In genomic region chr4:119593698-119594097, GRCh38 we compare ENCODE assay signal across 24 cellular contexts.
"Had no signal": no experiment of that assay in that cellular context is flagged by ENCODE, and none has a peak within 500 bp of the region (broad histone marks: within the 10 kb centered on the region; RNA-seq: fewer than 3 reads in every experiment).

No MANE protein-coding gene starts in this region.

- H3K4me1 ChIP-seq: left lung, prostate gland, spleen, suprapubic skin, upper lobe of right lung had no signal

- H3K9me3 ChIP-seq: lower lobe of right lung, pancreas, prostate gland, suprapubic skin, thoracic aorta, upper lobe of right lung had no signal

- ATAC-seq: left lung; lower lobe of right lung; naive thymus-derived CD4-positive, alpha-beta T cell; right cardiac atrium; sciatic nerve; stimulated activated effector memory CD8-positive, alpha-beta T cell treated with anti-CD3 and anti-CD28 coated beads, Interleukin-12 subunit alpha, Interleukin-12 subunit beta, amount 100 ng/mL, for 72 hours; upper lobe of right lung had no signal

- H3K27me3 ChIP-seq: left lung, pancreas, spleen, suprapubic skin, tibial artery, upper lobe of right lung had no signal

- H3K4me3 ChIP-seq: left lung, lower lobe of right lung, pancreas, prostate gland, spleen, suprapubic skin, thoracic aorta, tibial artery, upper lobe of right lung had no signal

- H3K27ac ChIP-seq: left lung, lower lobe of right lung, pancreas, prostate gland, spleen, suprapubic skin, upper lobe of right lung had no signal

- DNase-seq: hippocampal formation; kidney glomerular epithelial cell; left cardiac atrium; left lung; lower lobe of right lung; mammary epithelial cell; naive thymus-derived CD4-positive, alpha-beta T cell; nucleus accumbens; pancreas; posterior cingulate gyrus; retina; right cardiac atrium; small intestine; spleen; stimulated activated CD4-positive, alpha-beta T cell treated with anti-CD3 and anti-CD28 coated beads, Interleukin-4, amount 100 ng/mL, for 24 hours; stimulated activated naive CD4-positive, alpha-beta T cell; tibial artery; trophoblast cell; upper lobe of right lung had no signal

- H3K36me3 ChIP-seq: left lung, lower lobe of right lung, pancreas, prostate gland, suprapubic skin, upper lobe of right lung had no signal
